Comparison of ENCODE assay signal across 37 cellular contexts in genomic region chr15:81710328-81710727, GRCh38.
"Had no signal": no experiment of that assay in that cellular context is flagged by ENCODE, and none has a peak within 500 bp of the region (broad histone marks: within the 10 kb centered on the region; RNA-seq: fewer than 3 reads in every experiment).

No MANE protein-coding gene starts in this region.

- H3K36me3 ChIP-seq: adrenal gland, brain microvascular endothelial cell, breast epithelium had no signal

- H3K27ac Mint-ChIP-seq: activated CD4-positive, alpha-beta memory T cell treated with anti-CD3 and anti-CD28 coated beads for 36 hours; activated CD4-positive, alpha-beta T cell treated with anti-CD3 and anti-CD28 coated beads for 36 hours; activated CD8-positive, alpha-beta T cell treated with anti-CD3 and anti-CD28 coated beads for 36 hours; activated naive CD4-positive, alpha-beta T cell treated with anti-CD3 and anti-CD28 coated beads for 36 hours; activated naive CD4-positive, alpha-beta T cell treated with anti-CD3 and anti-CD28 coated beads, Interleukin-2, amount 50 U/mL, for 72 hours; activated naive CD8-positive, alpha-beta T cell treated with anti-CD3 and anti-CD28 coated beads for 36 hours; activated T-cell treated with anti-CD3 and anti-CD28 coated beads, Interleukin-2, amount 50 U/mL, for 72 hours; activated T-helper 1 cell treated with anti-CD3 and anti-CD28 coated beads, Interleukin-12 subunit alpha, Interleukin-12 subunit beta, Interleukin-2, Interleukin-4 antibody, amounts not matched to agents 30 ng/mL and 10 ng/mL and 1 ng/mL, durations not matched to agents 14 hours and 24 hours and 36 hours; activated T-helper 17 cell treated with anti-CD3 and anti-CD28 coated beads, Interleukin-2, amount 50 U/mL, for 72 hours; T-helper 1 cell treated with Interleukin-12 subunit alpha and Interleukin-12 subunit beta and Interleukin-4 antibody, amounts not matched to agents 30 μg/mL and 1 μg/mL, for 36 hours; T-helper 2 cell treated with Interferon-gamma antibody and Interleukin-4, amounts not matched to agents 5 μg/mL and 100 μg/mL, for 36 hours had no signal

- H3K36me3 Mint-ChIP-seq: activated CD4-positive, alpha-beta memory T cell treated with anti-CD3 and anti-CD28 coated beads for 36 hours; activated naive CD4-positive, alpha-beta T cell treated with anti-CD3 and anti-CD28 coated beads, Interleukin-2, amount 50 U/mL, for 72 hours; activated naive CD8-positive, alpha-beta T cell treated with anti-CD3 and anti-CD28 coated beads for 36 hours had no signal

- H3K27me3 ChIP-seq: body of pancreas, brain microvascular endothelial cell, breast epithelium had no signal

- H3K27me3 Mint-ChIP-seq: activated CD4-positive, alpha-beta memory T cell treated with anti-CD3 and anti-CD28 coated beads for 36 hours; activated CD4-positive, alpha-beta T cell treated with anti-CD3 and anti-CD28 coated beads for 36 hours; activated CD8-positive, alpha-beta T cell treated with anti-CD3 and anti-CD28 coated beads for 36 hours had no signal

- H3K9me3 Mint-ChIP-seq: activated CD4-positive, alpha-beta memory T cell treated with anti-CD3 and anti-CD28 coated beads for 36 hours; activated CD8-positive, alpha-beta T cell treated with anti-CD3 and anti-CD28 coated beads for 36 hours; activated naive CD4-positive, alpha-beta T cell treated with anti-CD3 and anti-CD28 coated beads for 36 hours; activated naive CD4-positive, alpha-beta T cell treated with anti-CD3 and anti-CD28 coated beads, Interleukin-2, amount 50 U/mL, for 72 hours; activated T-cell treated with anti-CD3 and anti-CD28 coated beads, Interleukin-2, amount 50 U/mL, for 4 hours; activated T-cell treated with anti-CD3 and anti-CD28 coated beads, Interleukin-2, amount 50 U/mL, for 72 hours; activated T-helper 1 cell treated with anti-CD3 and anti-CD28 coated beads, Interleukin-12 subunit alpha, Interleukin-12 subunit beta, Interleukin-2, Interleukin-4 antibody, amounts not matched to agents 30 ng/mL and 10 ng/mL and 1 ng/mL, durations not matched to agents 14 hours and 24 hours and 36 hours; activated T-helper 17 cell treated with anti-CD3 and anti-CD28 coated beads, Interleukin-2, amount 50 U/mL, for 72 hours; T-helper 1 cell treated with Interleukin-12 subunit alpha and Interleukin-12 subunit beta and Interleukin-4 antibody, amounts not matched to agents 30 μg/mL and 1 μg/mL, for 36 hours; T-helper 2 cell treated with Interferon-gamma antibody and Interleukin-4, amounts not matched to agents 5 μg/mL and 100 μg/mL, for 36 hours had no signal

- H3K4me3 Mint-ChIP-seq: activated CD4-positive, alpha-beta memory T cell treated with anti-CD3 and anti-CD28 coated beads for 36 hours; activated CD4-positive, alpha-beta T cell treated with anti-CD3 and anti-CD28 coated beads for 36 hours; activated CD8-positive, alpha-beta T cell treated with anti-CD3 and anti-CD28 coated beads for 36 hours; activated naive CD4-positive, alpha-beta T cell treated with anti-CD3 and anti-CD28 coated beads for 36 hours; activated naive CD8-positive, alpha-beta T cell treated with anti-CD3 and anti-CD28 coated beads for 36 hours; activated T-cell treated with anti-CD3 and anti-CD28 coated beads, Interleukin-2, amount 50 U/mL, for 4 hours; activated T-cell treated with anti-CD3 and anti-CD28 coated beads, Interleukin-2, amount 50 U/mL, for 72 hours; activated T-helper 1 cell treated with anti-CD3 and anti-CD28 coated beads, Interleukin-12 subunit alpha, Interleukin-12 subunit beta, Interleukin-2, Interleukin-4 antibody, amounts not matched to agents 30 ng/mL and 10 ng/mL and 1 ng/mL, durations not matched to agents 14 hours and 24 hours and 36 hours; activated T-helper 17 cell treated with anti-CD3 and anti-CD28 coated beads, Interleukin-2, amount 50 U/mL, for 72 hours; T-helper 1 cell treated with Interleukin-12 subunit alpha and Interleukin-12 subunit beta and Interleukin-4 antibody, amounts not matched to agents 30 μg/mL and 1 μg/mL, for 36 hours; T-helper 2 cell treated with Interferon-gamma antibody and Interleukin-4, amounts not matched to agents 5 μg/mL and 100 μg/mL, for 36 hours had no signal

- FAIRE-seq: astrocyte, TTC549 had no signal

- H3K4me3 ChIP-seq: adrenal gland, body of pancreas, breast epithelium had no signal

- DNase-seq: activated CD4-positive, alpha-beta memory T cell treated with anti-CD3 and anti-CD28 coated beads for 36 hours; activated CD4-positive, alpha-beta T cell treated with anti-CD3 and anti-CD28 coated beads for 1 hour; activated CD4-positive, alpha-beta T cell treated with anti-CD3 and anti-CD28 coated beads for 36 hours; activated CD4-positive, alpha-beta T cell treated with anti-CD3 and anti-CD28 coated beads for 48 hours; activated CD4-positive, alpha-beta T cell treated with anti-CD3 and anti-CD28 coated beads, Interleukin-2, amount 50 U/mL, for 1 hour; activated CD4-positive, alpha-beta T cell treated with anti-CD3 and anti-CD28 coated beads, Interleukin-2, amount 50 U/mL, for 4 hours; activated CD4-positive, CD25-positive, alpha-beta regulatory T cell; activated CD8-positive, alpha-beta memory T cell treated with anti-CD3 and anti-CD28 coated beads, Interleukin-2, amount 50 U/mL, for 4 hours; activated CD8-positive, alpha-beta T cell treated with anti-CD3 and anti-CD28 coated beads for 36 hours; activated effector memory CD4-positive, alpha-beta T cell treated with anti-CD3 and anti-CD28 coated beads, Interleukin-2, amount 50 U/mL, for 16 hours; activated gamma-delta T cell treated with Interleukin-2 at 50 U/mL for 16 hours; activated naive CD4-positive, alpha-beta T cell; activated naive CD4-positive, alpha-beta T cell treated with anti-CD3 and anti-CD28 coated beads for 36 hours; activated naive CD4-positive, alpha-beta T cell treated with anti-CD3 and anti-CD28 coated beads, Interleukin-2, amount 50 U/mL, for 16 hours; activated naive CD8-positive, alpha-beta T cell treated with anti-CD3 and anti-CD28 coated beads for 36 hours; activated T-cell treated with anti-CD3 and anti-CD28 coated beads for 4 hours; activated T-cell treated with anti-CD3 and anti-CD28 coated beads, Interleukin-2, amount 50 U/mL, for 1 hour; activated T-cell treated with anti-CD3 and anti-CD28 coated beads, Interleukin-2, amount 50 U/mL, for 4 hours; activated T-cell treated with anti-CD3 and anti-CD28 coated beads, Interleukin-2, amount 50 U/mL, for 72 hours; adrenal gland; amniotic stem cell; aorta; body of pancreas; brain microvascular endothelial cell; central memory CD4-positive, alpha-beta T cell; T-helper 2 cell; T-helper 9 cell had no signal

- ATAC-seq: activated CD4-positive, alpha-beta T cell treated with anti-CD3 and anti-CD28 coated beads for 36 hours; activated CD4-positive, CD25-positive, alpha-beta regulatory T cell treated with anti-CD3 and anti-CD28 coated beads, Interleukin-2, amount 50 U/mL, for 24 hours; activated CD8-positive, alpha-beta T cell treated with anti-CD3 and anti-CD28 coated beads for 36 hours; activated naive CD4-positive, alpha-beta T cell treated with anti-CD3 and anti-CD28 coated beads, Interleukin-2, amount 50 U/mL, for 72 hours; activated T-cell treated with anti-CD3 and anti-CD28 coated beads, Interleukin-2, amount 50 U/mL, for 4 hours; activated T-cell treated with anti-CD3 and anti-CD28 coated beads, Interleukin-2, amount 50 U/mL, for 72 hours; activated T-helper 17 cell treated with anti-CD3 and anti-CD28 coated beads, Interleukin-2, amount 50 U/mL, for 72 hours; body of pancreas had no signal

- H3K9me3 ChIP-seq: adrenal gland, body of pancreas, breast epithelium had no signal

- H3K27ac ChIP-seq: adrenal gland, body of pancreas, brain microvascular endothelial cell, breast epithelium, VCaP had no signal

- H3K4me1 ChIP-seq: adrenal gland, body of pancreas, breast epithelium had no signal

- H3K4me1 Mint-ChIP-seq: activated T-helper 17 cell treated with anti-CD3 and anti-CD28 coated beads, Interleukin-2, amount 50 U/mL, for 72 hours had no signal
